ENCODE assay signal across 15 cellular contexts in genomic region chr10:76201962-76202361, GRCh38.
DNase-seq lines count a peak whose midpoint lies in the region; ATAC-seq and TF ChIP-seq lines count a peak whose summit lies in the region.
"Had no signal": no experiment of that assay in that cellular context is flagged by ENCODE, and none has a peak within 500 bp of the region (broad histone marks: within the 10 kb centered on the region; RNA-seq: fewer than 3 reads in every experiment).

No MANE protein-coding gene starts in this region.

- no peak overlapping the region for H3K9ac ChIP-seq in PC-3 (ENCODE audit: low read length)
- H3K9ac ChIP-seq: BLaER1 had no signal

- H3K27me3 ChIP-seq in Caco-2 (replicated peaks; ENCODE audit: control insufficient read depth, insufficient read depth, low read length) (no peaks in the 10 kb centered on the region), PC-3 (ENCODE audit: low read length) (peaks cover 77% of the 10 kb centered on the region), tibial nerve (no peaks in the 10 kb centered on the region), suprapubic skin (no peaks in the 10 kb centered on the region)
- H3K27me3 ChIP-seq: BLaER1 had no signal

- no peaks in the 10 kb centered on the region; the same call in 1 of the 2 replicates for H3K36me3 ChIP-seq in Caco-2 (ENCODE audit: control insufficient read depth, insufficient read depth, low read length)
- H3K36me3 ChIP-seq in PC-3 (ENCODE audit: low read depth, low read length): no peaks in the 10 kb centered on the region
- no peaks in the 10 kb centered on the region for H3K36me3 ChIP-seq in tibial nerve
- H3K36me3 ChIP-seq in suprapubic skin: no peaks in the 10 kb centered on the region
- H3K36me3 ChIP-seq: BLaER1 had no signal

- H3K27me3 Mint-ChIP-seq in Caco-2 (ENCODE audit: insufficient read depth, unreplicated experiment): no peaks in the 10 kb centered on the region
- peaks cover 5% of the 10 kb centered on the region for H3K27me3 Mint-ChIP-seq in nephron progenitor cell (ENCODE audit: low read depth, poor library complexity)
- H3K27me3 Mint-ChIP-seq in endothelial cell (ENCODE audit: unreplicated experiment): no peaks in the 10 kb centered on the region
- H3K27me3 Mint-ChIP-seq: CD8-positive, alpha-beta memory T cell had no signal

- no peak overlapping the region for H2AFZ ChIP-seq in PC-3 (ENCODE audit: low read length)

- H3K4me2 ChIP-seq in PC-3 (ENCODE audit: low read length): no peak overlapping the region
- H3K4me2 ChIP-seq: BLaER1 had no signal

- no peak overlapping the region for H3K4me3 Mint-ChIP-seq in Caco-2 (ENCODE audit: unreplicated experiment)
- no peak overlapping the region for H3K4me3 Mint-ChIP-seq in nephron progenitor cell
- no peak overlapping the region for H3K4me3 Mint-ChIP-seq in endothelial cell (ENCODE audit: unreplicated experiment)
- H3K4me3 Mint-ChIP-seq: CD8-positive, alpha-beta memory T cell had no signal

- TF ChIP-seq POLR2A in tibial nerve (IDR thresholded peaks at IDR 0.05) (no peak), suprapubic skin (IDR thresholded peaks at IDR 0.05) (no peak)

- WGBS in tibial nerve, 2 donors: 81 to 86% methylated on average over 4 of the region's 4 CpGs
- 89% methylated on average over 4 of the region's 4 CpGs for WGBS in suprapubic skin

- BruUV-seq in Caco-2 (replicated peaks; lab: Mats Ljungman, UMichigan): no TSS peak
- no TSS peak for BruUV-seq in PC-3 (replicated peaks; lab: Mats Ljungman, UMichigan)

- no peak for DNase-seq in Caco-2
- no peak for DNase-seq in PC-3
- peak; percentile 22 for DNase-seq in fibroblast of peridontal ligament (ENCODE audit: extremely low read depth)
- DNase-seq in nephron progenitor cell: no peak
- DNase-seq in tibial nerve (ENCODE audit: low spot score in 2 of 2): no peak
- no peak for DNase-seq in NCI-H128 (lab: John Stamatoyannopoulos, UW; ENCODE audit: unreplicated experiment)
- DNase-seq in suprapubic skin (ENCODE audit: low spot score in 2 of 2): no peak
- no peak for DNase-seq in endothelial cell (ENCODE audit: low spot score)
- DNase-seq: AML-193; CD8-positive, alpha-beta memory T cell; DMS53; GF-D8 had no signal

- peaks cover 19% of the 10 kb centered on the region for H3K4me1 Mint-ChIP-seq in Caco-2 (ENCODE audit: low read depth, unreplicated experiment)
- peaks cover 17% of the 10 kb centered on the region for H3K4me1 Mint-ChIP-seq in nephron progenitor cell
- peaks cover 8% of the 10 kb centered on the region for H3K4me1 Mint-ChIP-seq in endothelial cell (ENCODE audit: unreplicated experiment)
- H3K4me1 Mint-ChIP-seq: CD8-positive, alpha-beta memory T cell had no signal

- no peak overlapping the region for H3K27ac ChIP-seq in PC-3 (ENCODE audit: low read length)
- no peak overlapping the region for H3K27ac ChIP-seq in tibial nerve
- no peak overlapping the region for H3K27ac ChIP-seq in suprapubic skin
- H3K27ac ChIP-seq: 22Rv1, BLaER1 had no signal

- no peak for TF ChIP-seq CTCF in Caco-2 (IDR thresholded peaks at IDR 0.05; ENCODE audit: insufficient read depth in 1 of 2, low read depth in 1 of 2, low read length in 1 of 2, severe bottlenecking in 1 of 2, unreplicated experiment in 1 of 2)
- TF ChIP-seq CTCF in PC-3 (conservative IDR thresholded peaks at IDR 0.05; ENCODE audit: low read depth, low read length): no peak
- no peak for TF ChIP-seq CTCF in nephron progenitor cell (IDR thresholded peaks at IDR 0.05)
- no peak for TF ChIP-seq CTCF in tibial nerve (IDR thresholded peaks at IDR 0.05)
- no peak for TF ChIP-seq CTCF in suprapubic skin (IDR thresholded peaks at IDR 0.05)
- TF ChIP-seq CTCF in endothelial cell (IDR thresholded peaks at IDR 0.05; ENCODE audit: unreplicated experiment): no peak

- H3K9me3 ChIP-seq in Caco-2 (no peaks in the 10 kb centered on the region), PC-3 (ENCODE audit: low read length) (no peaks in the 10 kb centered on the region), tibial nerve (no peaks in the 10 kb centered on the region), suprapubic skin (no peaks in the 10 kb centered on the region)
- H3K9me3 ChIP-seq: BLaER1 had no signal

- H3K9me3 Mint-ChIP-seq in Caco-2 (ENCODE audit: unreplicated experiment) (no peaks in the 10 kb centered on the region), nephron progenitor cell (no peaks in the 10 kb centered on the region), endothelial cell (ENCODE audit: unreplicated experiment) (no peaks in the 10 kb centered on the region)

- H3K4me1 ChIP-seq in Caco-2 (peaks cover 16% of the 10 kb centered on the region; the same call in 1 of the 2 replicates), PC-3 (ENCODE audit: insufficient read depth, low read length) (no peaks in the 10 kb centered on the region), tibial nerve (no peaks in the 10 kb centered on the region), suprapubic skin (peaks cover 6% of the 10 kb centered on the region)
- H3K4me1 ChIP-seq: BLaER1 had no signal

- H3F3A ChIP-seq in PC-3 (ENCODE audit: low read length, unreplicated experiment): no peaks in the 10 kb centered on the region

- intact Hi-C loops in Caco-2 (cut with micrococcal nuclease; ENCODE audit: unreplicated experiment) (no loop called here), PC-3 (cut with micrococcal nuclease) (loop anchor here (10.0 kb wide), 1 partner anchor 723 kb away; no protein-coding TSS in a partner anchor)

- peak overlapping the region; percentile 47 for H3K27ac Mint-ChIP-seq in Caco-2 (ENCODE audit: unreplicated experiment)
- H3K27ac Mint-ChIP-seq in nephron progenitor cell: peak overlapping the region; percentile 50
- H3K27ac Mint-ChIP-seq in endothelial cell (ENCODE audit: unreplicated experiment): no peak overlapping the region
- H3K27ac Mint-ChIP-seq: CD8-positive, alpha-beta memory T cell had no signal

- H3K79me2 ChIP-seq in PC-3 (ENCODE audit: low read length): no peaks in the 10 kb centered on the region

- CTCF ChIA-PET in Caco-2 (lab: Charles Lee): interaction anchor here (1.4 kb wide), 1 partner anchor 10 kb away, joined by 4 read pairs; no protein-coding TSS in a partner anchor
- CTCF ChIA-PET in PC-3 (lab: Charles Lee): interaction anchor here (0.6 kb wide), 1 partner anchor 98 kb away, joined by 4 read pairs; no protein-coding TSS in a partner anchor

- H3K4me3 ChIP-seq in Caco-2 (ENCODE audit: low read depth, low read length) (no peak overlapping the region), PC-3 (ENCODE audit: low read length) (no peak overlapping the region), tibial nerve (no peak overlapping the region), suprapubic skin (no peak overlapping the region)
- H3K4me3 ChIP-seq: BLaER1 had no signal

- no peaks in the 10 kb centered on the region for H3K36me3 Mint-ChIP-seq in Caco-2 (ENCODE audit: insufficient read depth, unreplicated experiment)
- no peaks in the 10 kb centered on the region for H3K36me3 Mint-ChIP-seq in nephron progenitor cell (ENCODE audit: low read depth)
- peaks cover 3% of the 10 kb centered on the region for H3K36me3 Mint-ChIP-seq in endothelial cell (ENCODE audit: low read depth, unreplicated experiment)

- no peaks in the 10 kb centered on the region for H4K20me1 ChIP-seq in PC-3 (ENCODE audit: low read length)
- H4K20me1 ChIP-seq: BLaER1 had no signal

- POLR2A ChIA-PET in Caco-2 (lab: Charles Lee) (no interaction called here), PC-3 (lab: Charles Lee; ENCODE audit: unreplicated experiment) (interaction anchor here (0.6 kb wide), 1 partner anchor 471 kb away, joined by 3 read pairs; no protein-coding TSS in a partner anchor)

- peak; percentile 37 for ATAC-seq in PC-3
- ATAC-seq: HCT116 had no signal

- no peak for TF ChIP-seq EP300 in tibial nerve (IDR thresholded peaks at IDR 0.05)
- TF ChIP-seq EP300 in suprapubic skin (IDR thresholded peaks at IDR 0.05): no peak

- H3K9me2 ChIP-seq in PC-3 (replicated peaks; ENCODE audit: low read length): no peaks in the 10 kb centered on the region
